In genomic region chr6:113313841-113314240, GRCh38 we compare ENCODE assay signal across 31 cellular contexts.
"Had no signal": no experiment of that assay in that cellular context is flagged by ENCODE, and none has a peak within 500 bp of the region (broad histone marks: within the 10 kb centered on the region; RNA-seq: fewer than 3 reads in every experiment).

No MANE protein-coding gene starts in this region.

- H3K4me1 ChIP-seq: parathyroid adenoma, psoas muscle, right lobe of liver, suprapubic skin, testis, transverse colon, upper lobe of right lung, uterus had no signal

- H3K9me3 ChIP-seq: neutrophil, ovary, psoas muscle, right lobe of liver, sigmoid colon, suprapubic skin, testis, tibial artery, transverse colon, upper lobe of right lung, uterus had no signal

- H3K4me3 Mint-ChIP-seq: naive thymus-derived CD4-positive, alpha-beta T cell; natural killer cell; nephron; neural crest cell; stimulated activated effector memory CD8-positive, alpha-beta T cell treated with anti-CD3 and anti-CD28 coated beads, Interleukin-12 subunit alpha, Interleukin-12 subunit beta, amount 100 ng/mL, for 72 hours; stimulated activated naive CD8-positive, alpha-beta T cell treated with anti-CD3 and anti-CD28 coated beads, Interleukin-15, amount 100 ng/mL, for 72 hours; type B pancreatic cell had no signal

- ATAC-seq: naive thymus-derived CD4-positive, alpha-beta T cell; natural killer cell; psoas muscle; right cardiac atrium; right lobe of liver; stimulated activated effector memory CD8-positive, alpha-beta T cell treated with anti-CD3 and anti-CD28 coated beads, Interleukin-12 subunit alpha, Interleukin-12 subunit beta, amount 100 ng/mL, for 72 hours; stimulated activated naive CD8-positive, alpha-beta T cell treated with anti-CD3 and anti-CD28 coated beads, Interleukin-15, amount 100 ng/mL, for 72 hours; stimulated activated naive CD8-positive, alpha-beta T cell treated with anti-CD3 and anti-CD28 coated beads, Interleukin-15, Interleukin-2, amounts not matched to agents 100 U/mL and 50 U/mL, for 24 hours; upper lobe of right lung had no signal

- H3K36me3 ChIP-seq: neutrophil, ovary, right lobe of liver, sigmoid colon, suprapubic skin, tibial artery, transverse colon, upper lobe of right lung, uterus had no signal

- DNase-seq: naive thymus-derived CD4-positive, alpha-beta T cell; natural killer cell; nucleus accumbens; ovary; posterior cingulate gyrus; psoas muscle; right cardiac atrium; right lobe of liver; sigmoid colon; small intestine; stimulated activated CD4-positive, alpha-beta T cell treated with anti-CD3 and anti-CD28 coated beads, Interleukin-15, amount 100 ng/mL, for 24 hours; stimulated activated CD4-positive, alpha-beta T cell treated with anti-CD3 and anti-CD28 coated beads, Interleukin-2, amount 100 ng/mL, for 24 hours; stimulated activated CD4-positive, alpha-beta T cell treated with anti-CD3 and anti-CD28 coated beads, Interleukin-2, amount 100 ng/mL, for 48 hours; stimulated activated CD4-positive, alpha-beta T cell treated with anti-CD3 and anti-CD28 coated beads, Interleukin-4, amount 100 ng/mL, for 24 hours; stimulated activated naive CD4-positive, alpha-beta T cell; stimulated activated naive CD8-positive, alpha-beta T cell treated with anti-CD3 and anti-CD28 coated beads, Interleukin-15, amount 100 ng/mL, for 72 hours; stimulated activated naive CD8-positive, alpha-beta T cell treated with anti-CD3 and anti-CD28 coated beads, Interleukin-15, Interleukin-2, amounts not matched to agents 100 U/mL and 50 U/mL, for 24 hours; substantia nigra; testis; tibial artery; transverse colon; upper lobe of right lung; uterus had no signal

- H3K27ac ChIP-seq: neutrophil, ovary, parathyroid adenoma, psoas muscle, right lobe of liver, sigmoid colon, suprapubic skin, testis, tibial artery, transverse colon, upper lobe of right lung, uterus had no signal

- H3K27ac Mint-ChIP-seq: naive thymus-derived CD4-positive, alpha-beta T cell; natural killer cell; nephron; progenitor cell of endocrine pancreas; stimulated activated effector memory CD8-positive, alpha-beta T cell treated with anti-CD3 and anti-CD28 coated beads, Interleukin-12 subunit alpha, Interleukin-12 subunit beta, amount 100 ng/mL, for 72 hours; stimulated activated naive CD8-positive, alpha-beta T cell treated with anti-CD3 and anti-CD28 coated beads, Interleukin-15, amount 100 ng/mL, for 72 hours; type B pancreatic cell had no signal

- H3K9ac ChIP-seq: parathyroid adenoma had no signal

- H3K4me1 Mint-ChIP-seq: naive thymus-derived CD4-positive, alpha-beta T cell; natural killer cell; stimulated activated effector memory CD8-positive, alpha-beta T cell treated with anti-CD3 and anti-CD28 coated beads, Interleukin-12 subunit alpha, Interleukin-12 subunit beta, amount 100 ng/mL, for 72 hours; stimulated activated naive CD8-positive, alpha-beta T cell treated with anti-CD3 and anti-CD28 coated beads, Interleukin-15, amount 100 ng/mL, for 72 hours had no signal

- H3K27me3 ChIP-seq: neutrophil, ovary, right lobe of liver, sigmoid colon, suprapubic skin, testis, tibial artery, transverse colon, upper lobe of right lung, uterus had no signal

- H2AFZ ChIP-seq: parathyroid adenoma had no signal

- H3K36me3 Mint-ChIP-seq: naive thymus-derived CD4-positive, alpha-beta T cell; natural killer cell; stimulated activated effector memory CD8-positive, alpha-beta T cell treated with anti-CD3 and anti-CD28 coated beads, Interleukin-12 subunit alpha, Interleukin-12 subunit beta, amount 100 ng/mL, for 72 hours; type B pancreatic cell had no signal

- H3K79me2 ChIP-seq: parathyroid adenoma had no signal

- H3K4me3 ChIP-seq: ovary, psoas muscle, right lobe of liver, sigmoid colon, suprapubic skin, testis, tibial artery, transverse colon, upper lobe of right lung, uterus had no signal

- H3K9me3 Mint-ChIP-seq: naive thymus-derived CD4-positive, alpha-beta T cell; nephron; neural crest cell; stimulated activated naive CD8-positive, alpha-beta T cell treated with anti-CD3 and anti-CD28 coated beads, Interleukin-15, amount 100 ng/mL, for 72 hours; type B pancreatic cell had no signal

- H3K27me3 Mint-ChIP-seq: progenitor cell of endocrine pancreas, type B pancreatic cell had no signal
